ENCODE assay signal across 1 cellular context in the genomic region with DNA sequence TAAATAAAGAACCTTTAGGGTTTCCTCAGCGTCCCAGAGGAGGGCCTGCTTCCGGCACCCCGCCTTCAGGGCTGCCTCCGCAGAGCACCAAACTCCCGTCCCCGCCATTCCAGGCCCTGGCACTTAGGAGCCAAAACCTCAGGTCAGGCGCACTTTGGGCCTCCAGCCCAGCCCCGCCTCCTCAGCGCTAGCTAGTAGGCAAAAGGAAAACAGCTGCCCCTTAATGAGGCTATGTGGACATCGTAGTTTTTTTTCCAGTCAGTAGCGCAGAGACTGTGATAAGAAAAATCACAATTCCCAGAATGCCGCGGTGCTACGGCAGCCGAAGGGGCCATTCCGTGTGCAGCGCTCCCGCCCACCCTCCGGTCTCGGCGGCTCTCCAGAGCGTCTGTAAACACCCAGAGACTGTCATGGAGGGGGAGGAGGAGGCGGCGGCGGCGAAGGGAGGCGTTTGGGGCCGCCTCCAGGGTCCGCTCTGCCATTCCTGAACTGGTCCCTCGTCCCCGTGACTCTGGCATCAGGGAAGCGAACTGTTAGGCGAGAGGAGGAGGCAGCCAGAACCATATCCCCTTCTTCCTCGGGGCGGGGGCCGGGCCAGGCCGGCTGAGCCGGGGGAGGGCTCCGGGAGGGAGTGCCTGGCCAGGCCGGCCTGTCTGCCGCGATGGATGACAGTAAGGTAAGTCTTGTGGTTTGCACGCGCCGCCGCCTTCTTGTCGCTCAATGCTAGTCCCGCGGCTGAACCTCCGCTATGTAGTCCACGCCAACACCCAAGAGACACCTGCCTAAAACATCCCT.
TF ChIP-seq lines count a peak whose summit lies in the region.

A gene with protein sequence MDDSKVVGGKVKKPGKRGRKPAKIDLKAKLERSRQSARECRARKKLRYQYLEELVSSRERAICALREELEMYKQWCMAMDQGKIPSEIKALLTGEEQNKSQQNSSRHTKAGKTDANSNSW (plus strand): TSS at position 365 of the 795 bp plus-strand sequence. CDS start 297 bp downstream, at position 662.

TF ChIP-seq in HepG2, 621 proteins besides CTCF, POLR2A, EP300 and RAD21 (continued from another document and continues in another):
- TF ChIP-seq, protein P1, sequence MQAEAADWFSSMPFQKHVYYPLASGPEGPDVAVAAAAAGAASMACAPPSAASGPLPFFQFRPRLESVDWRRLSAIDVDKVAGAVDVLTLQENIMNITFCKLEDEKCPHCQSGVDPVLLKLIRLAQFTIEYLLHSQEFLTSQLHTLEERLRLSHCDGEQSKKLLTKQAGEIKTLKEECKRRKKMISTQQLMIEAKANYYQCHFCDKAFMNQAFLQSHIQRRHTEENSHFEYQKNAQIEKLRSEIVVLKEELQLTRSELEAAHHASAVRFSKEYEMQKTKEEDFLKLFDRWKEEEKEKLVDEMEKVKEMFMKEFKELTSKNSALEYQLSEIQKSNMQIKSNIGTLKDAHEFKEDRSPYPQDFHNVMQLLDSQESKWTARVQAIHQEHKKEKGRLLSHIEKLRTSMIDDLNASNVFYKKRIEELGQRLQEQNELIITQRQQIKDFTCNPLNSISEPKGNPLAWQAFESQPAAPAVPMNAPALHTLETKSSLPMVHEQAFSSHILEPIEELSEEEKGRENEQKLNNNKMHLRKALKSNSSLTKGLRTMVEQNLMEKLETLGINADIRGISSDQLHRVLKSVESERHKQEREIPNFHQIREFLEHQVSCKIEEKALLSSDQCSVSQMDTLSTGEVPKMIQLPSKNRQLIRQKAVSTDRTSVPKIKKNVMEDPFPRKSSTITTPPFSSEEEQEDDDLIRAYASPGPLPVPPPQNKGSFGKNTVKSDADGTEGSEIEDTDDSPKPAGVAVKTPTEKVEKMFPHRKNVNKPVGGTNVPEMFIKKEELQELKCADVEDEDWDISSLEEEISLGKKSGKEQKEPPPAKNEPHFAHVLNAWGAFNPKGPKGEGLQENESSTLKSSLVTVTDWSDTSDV (CRISPR knock-in tag; IDR thresholded peaks at IDR 0.05), result no peak
- TF ChIP-seq TGIF2 (CRISPR knock-in tag; IDR thresholded peaks at IDR 0.05), result peak; percentile 62
- TF ChIP-seq, protein P2, sequence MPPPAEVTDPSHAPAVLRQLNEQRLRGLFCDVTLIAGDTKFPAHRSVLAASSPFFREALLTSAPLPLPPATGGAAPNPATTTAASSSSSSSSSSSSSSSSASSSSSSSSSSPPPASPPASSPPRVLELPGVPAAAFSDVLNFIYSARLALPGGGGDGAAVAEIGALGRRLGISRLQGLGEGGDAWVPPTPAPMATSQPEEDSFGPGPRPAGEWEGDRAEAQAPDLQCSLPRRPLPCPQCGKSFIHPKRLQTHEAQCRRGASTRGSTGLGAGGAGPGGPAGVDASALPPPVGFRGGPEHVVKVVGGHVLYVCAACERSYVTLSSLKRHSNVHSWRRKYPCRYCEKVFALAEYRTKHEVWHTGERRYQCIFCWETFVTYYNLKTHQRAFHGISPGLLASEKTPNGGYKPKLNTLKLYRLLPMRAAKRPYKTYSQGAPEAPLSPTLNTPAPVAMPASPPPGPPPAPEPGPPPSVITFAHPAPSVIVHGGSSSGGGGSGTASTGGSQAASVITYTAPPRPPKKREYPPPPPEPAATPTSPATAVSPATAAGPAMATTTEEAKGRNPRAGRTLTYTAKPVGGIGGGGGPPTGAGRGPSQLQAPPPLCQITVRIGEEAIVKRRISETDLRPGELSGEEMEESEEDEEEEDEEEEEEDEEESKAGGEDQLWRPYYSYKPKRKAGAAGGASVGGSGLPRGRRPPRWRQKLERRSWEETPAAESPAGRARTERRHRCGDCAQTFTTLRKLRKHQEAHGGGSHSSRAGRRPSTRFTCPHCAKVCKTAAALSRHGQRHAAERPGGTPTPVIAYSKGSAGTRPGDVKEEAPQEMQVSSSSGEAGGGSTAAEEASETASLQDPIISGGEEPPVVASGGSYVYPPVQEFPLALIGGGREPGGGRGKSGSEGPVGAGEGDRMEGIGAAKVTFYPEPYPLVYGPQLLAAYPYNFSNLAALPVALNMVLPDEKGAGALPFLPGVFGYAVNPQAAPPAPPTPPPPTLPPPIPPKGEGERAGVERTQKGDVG (CRISPR knock-in tag; IDR thresholded peaks at IDR 0.05; ENCODE audit: borderline replicate concordance), result no peak
- TF ChIP-seq, protein P3, sequence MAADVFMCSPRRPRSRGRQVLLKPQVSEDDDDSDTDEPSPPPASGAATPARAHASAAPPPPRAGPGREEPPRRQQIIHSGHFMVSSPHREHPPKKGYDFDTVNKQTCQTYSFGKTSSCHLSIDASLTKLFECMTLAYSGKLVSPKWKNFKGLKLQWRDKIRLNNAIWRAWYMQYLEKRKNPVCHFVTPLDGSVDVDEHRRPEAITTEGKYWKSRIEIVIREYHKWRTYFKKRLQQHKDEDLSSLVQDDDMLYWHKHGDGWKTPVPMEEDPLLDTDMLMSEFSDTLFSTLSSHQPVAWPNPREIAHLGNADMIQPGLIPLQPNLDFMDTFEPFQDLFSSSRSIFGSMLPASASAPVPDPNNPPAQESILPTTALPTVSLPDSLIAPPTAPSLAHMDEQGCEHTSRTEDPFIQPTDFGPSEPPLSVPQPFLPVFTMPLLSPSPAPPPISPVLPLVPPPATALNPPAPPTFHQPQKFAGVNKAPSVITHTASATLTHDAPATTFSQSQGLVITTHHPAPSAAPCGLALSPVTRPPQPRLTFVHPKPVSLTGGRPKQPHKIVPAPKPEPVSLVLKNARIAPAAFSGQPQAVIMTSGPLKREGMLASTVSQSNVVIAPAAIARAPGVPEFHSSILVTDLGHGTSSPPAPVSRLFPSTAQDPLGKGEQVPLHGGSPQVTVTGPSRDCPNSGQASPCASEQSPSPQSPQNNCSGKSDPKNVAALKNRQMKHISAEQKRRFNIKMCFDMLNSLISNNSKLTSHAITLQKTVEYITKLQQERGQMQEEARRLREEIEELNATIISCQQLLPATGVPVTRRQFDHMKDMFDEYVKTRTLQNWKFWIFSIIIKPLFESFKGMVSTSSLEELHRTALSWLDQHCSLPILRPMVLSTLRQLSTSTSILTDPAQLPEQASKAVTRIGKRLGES (CRISPR knock-in tag; IDR thresholded peaks at IDR 0.05; ENCODE audit: borderline replicate concordance), result no peak
- peak; percentile 90 for TF ChIP-seq ZFY (CRISPR knock-in tag; IDR thresholded peaks at IDR 0.05)
- no peak for TF ChIP-seq LCORL (IDR thresholded peaks at IDR 0.05)
- TF ChIP-seq LCORL (CRISPR knock-in tag; IDR thresholded peaks at IDR 0.05), result peak; percentile 80
- peak; percentile 29; the same call in 1 of the 2 replicates for TF ChIP-seq ZNF598 (CRISPR knock-in tag; IDR thresholded peaks at IDR 0.05; ENCODE audit: borderline replicate concordance)
- TF ChIP-seq, protein P4, sequence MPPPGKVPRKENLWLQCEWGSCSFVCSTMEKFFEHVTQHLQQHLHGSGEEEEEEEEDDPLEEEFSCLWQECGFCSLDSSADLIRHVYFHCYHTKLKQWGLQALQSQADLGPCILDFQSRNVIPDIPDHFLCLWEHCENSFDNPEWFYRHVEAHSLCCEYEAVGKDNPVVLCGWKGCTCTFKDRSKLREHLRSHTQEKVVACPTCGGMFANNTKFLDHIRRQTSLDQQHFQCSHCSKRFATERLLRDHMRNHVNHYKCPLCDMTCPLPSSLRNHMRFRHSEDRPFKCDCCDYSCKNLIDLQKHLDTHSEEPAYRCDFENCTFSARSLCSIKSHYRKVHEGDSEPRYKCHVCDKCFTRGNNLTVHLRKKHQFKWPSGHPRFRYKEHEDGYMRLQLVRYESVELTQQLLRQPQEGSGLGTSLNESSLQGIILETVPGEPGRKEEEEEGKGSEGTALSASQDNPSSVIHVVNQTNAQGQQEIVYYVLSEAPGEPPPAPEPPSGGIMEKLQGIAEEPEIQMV (CRISPR knock-in tag; IDR thresholded peaks at IDR 0.05; ENCODE audit: low read depth), result peak; percentile 76; the same call in 1 of the 2 replicates
- no peak for TF ChIP-seq ZNF10 (CRISPR knock-in tag; IDR thresholded peaks at IDR 0.05; ENCODE audit: borderline replicate concordance, low read depth)
- TF ChIP-seq, protein P5, sequence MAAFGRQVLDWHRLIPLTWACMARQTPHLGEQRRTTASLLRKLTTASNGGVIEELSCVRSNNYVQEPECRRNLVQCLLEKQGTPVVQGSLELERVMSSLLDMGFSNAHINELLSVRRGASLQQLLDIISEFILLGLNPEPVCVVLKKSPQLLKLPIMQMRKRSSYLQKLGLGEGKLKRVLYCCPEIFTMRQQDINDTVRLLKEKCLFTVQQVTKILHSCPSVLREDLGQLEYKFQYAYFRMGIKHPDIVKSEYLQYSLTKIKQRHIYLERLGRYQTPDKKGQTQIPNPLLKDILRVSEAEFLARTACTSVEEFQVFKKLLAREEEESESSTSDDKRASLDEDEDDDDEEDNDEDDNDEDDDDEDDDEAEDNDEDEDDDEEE (CRISPR knock-in tag; IDR thresholded peaks at IDR 0.05), result 0 out of 2 replicates have a peak, but pooled peaks have one; percentile 21
- TF ChIP-seq, protein P6, sequence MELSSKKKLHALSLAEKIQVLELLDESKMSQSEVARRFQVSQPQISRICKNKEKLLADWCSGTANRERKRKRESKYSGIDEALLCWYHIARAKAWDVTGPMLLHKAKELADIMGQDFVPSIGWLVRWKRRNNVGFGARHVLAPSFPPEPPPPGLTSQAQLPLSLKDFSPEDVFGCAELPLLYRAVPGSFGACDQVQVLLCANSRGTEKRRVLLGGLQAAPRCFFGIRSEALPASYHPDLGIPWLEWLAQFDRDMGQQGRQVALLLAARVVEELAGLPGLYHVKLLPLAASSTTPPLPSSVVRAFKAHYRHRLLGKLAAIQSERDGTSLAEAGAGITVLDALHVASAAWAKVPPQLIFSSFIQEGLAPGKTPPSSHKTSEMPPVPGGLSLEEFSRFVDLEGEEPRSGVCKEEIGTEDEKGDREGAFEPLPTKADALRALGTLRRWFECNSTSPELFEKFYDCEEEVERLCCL (CRISPR knock-in tag; IDR thresholded peaks at IDR 0.05; ENCODE audit: borderline replicate concordance), result peak; percentile 36; the same call in 1 of the 2 replicates
- peak; percentile 66; the same call in 1 of the 2 replicates for TF ChIP-seq HMG20B (CRISPR knock-in tag; conservative IDR thresholded peaks at IDR 0.05)
- no peak for TF ChIP-seq CAMTA2 (CRISPR knock-in tag; IDR thresholded peaks at IDR 0.05; ENCODE audit: borderline replicate concordance)
- TF ChIP-seq SRF (IDR thresholded peaks at IDR 0.05; ENCODE audit: low read depth, low read length), result no peak
- no peak; the same call in 1 of the 2 replicates for TF ChIP-seq KLF12 (CRISPR knock-in tag; IDR thresholded peaks at IDR 0.05; ENCODE audit: borderline replicate concordance)
- TF ChIP-seq NFIC (IDR thresholded peaks at IDR 0.05; ENCODE audit: low read length), result no peak
- no peak for TF ChIP-seq JDP2 (CRISPR knock-in tag; IDR thresholded peaks at IDR 0.05; ENCODE audit: borderline replicate concordance)
- TF ChIP-seq ZNF652 (CRISPR knock-in tag; IDR thresholded peaks at IDR 0.05; ENCODE audit: borderline replicate concordance, low read depth), result no peak
- TF ChIP-seq, protein P7, sequence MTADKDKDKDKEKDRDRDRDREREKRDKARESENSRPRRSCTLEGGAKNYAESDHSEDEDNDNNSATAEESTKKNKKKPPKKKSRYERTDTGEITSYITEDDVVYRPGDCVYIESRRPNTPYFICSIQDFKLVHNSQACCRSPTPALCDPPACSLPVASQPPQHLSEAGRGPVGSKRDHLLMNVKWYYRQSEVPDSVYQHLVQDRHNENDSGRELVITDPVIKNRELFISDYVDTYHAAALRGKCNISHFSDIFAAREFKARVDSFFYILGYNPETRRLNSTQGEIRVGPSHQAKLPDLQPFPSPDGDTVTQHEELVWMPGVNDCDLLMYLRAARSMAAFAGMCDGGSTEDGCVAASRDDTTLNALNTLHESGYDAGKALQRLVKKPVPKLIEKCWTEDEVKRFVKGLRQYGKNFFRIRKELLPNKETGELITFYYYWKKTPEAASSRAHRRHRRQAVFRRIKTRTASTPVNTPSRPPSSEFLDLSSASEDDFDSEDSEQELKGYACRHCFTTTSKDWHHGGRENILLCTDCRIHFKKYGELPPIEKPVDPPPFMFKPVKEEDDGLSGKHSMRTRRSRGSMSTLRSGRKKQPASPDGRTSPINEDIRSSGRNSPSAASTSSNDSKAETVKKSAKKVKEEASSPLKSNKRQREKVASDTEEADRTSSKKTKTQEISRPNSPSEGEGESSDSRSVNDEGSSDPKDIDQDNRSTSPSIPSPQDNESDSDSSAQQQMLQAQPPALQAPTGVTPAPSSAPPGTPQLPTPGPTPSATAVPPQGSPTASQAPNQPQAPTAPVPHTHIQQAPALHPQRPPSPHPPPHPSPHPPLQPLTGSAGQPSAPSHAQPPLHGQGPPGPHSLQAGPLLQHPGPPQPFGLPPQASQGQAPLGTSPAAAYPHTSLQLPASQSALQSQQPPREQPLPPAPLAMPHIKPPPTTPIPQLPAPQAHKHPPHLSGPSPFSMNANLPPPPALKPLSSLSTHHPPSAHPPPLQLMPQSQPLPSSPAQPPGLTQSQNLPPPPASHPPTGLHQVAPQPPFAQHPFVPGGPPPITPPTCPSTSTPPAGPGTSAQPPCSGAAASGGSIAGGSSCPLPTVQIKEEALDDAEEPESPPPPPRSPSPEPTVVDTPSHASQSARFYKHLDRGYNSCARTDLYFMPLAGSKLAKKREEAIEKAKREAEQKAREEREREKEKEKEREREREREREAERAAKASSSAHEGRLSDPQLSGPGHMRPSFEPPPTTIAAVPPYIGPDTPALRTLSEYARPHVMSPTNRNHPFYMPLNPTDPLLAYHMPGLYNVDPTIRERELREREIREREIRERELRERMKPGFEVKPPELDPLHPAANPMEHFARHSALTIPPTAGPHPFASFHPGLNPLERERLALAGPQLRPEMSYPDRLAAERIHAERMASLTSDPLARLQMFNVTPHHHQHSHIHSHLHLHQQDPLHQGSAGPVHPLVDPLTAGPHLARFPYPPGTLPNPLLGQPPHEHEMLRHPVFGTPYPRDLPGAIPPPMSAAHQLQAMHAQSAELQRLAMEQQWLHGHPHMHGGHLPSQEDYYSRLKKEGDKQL (CRISPR knock-in tag; IDR thresholded peaks at IDR 0.05; ENCODE audit: low read depth), result 0 out of 2 replicates have a peak, but pooled peaks have one; percentile 36
- TF ChIP-seq, protein P8, sequence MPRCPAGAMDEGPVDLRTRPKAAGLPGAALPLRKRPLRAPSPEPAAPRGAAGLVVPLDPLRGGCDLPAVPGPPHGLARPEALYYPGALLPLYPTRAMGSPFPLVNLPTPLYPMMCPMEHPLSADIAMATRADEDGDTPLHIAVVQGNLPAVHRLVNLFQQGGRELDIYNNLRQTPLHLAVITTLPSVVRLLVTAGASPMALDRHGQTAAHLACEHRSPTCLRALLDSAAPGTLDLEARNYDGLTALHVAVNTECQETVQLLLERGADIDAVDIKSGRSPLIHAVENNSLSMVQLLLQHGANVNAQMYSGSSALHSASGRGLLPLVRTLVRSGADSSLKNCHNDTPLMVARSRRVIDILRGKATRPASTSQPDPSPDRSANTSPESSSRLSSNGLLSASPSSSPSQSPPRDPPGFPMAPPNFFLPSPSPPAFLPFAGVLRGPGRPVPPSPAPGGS (CRISPR knock-in tag; IDR thresholded peaks at IDR 0.05), result peak; percentile 90
- TF ChIP-seq, protein P9, sequence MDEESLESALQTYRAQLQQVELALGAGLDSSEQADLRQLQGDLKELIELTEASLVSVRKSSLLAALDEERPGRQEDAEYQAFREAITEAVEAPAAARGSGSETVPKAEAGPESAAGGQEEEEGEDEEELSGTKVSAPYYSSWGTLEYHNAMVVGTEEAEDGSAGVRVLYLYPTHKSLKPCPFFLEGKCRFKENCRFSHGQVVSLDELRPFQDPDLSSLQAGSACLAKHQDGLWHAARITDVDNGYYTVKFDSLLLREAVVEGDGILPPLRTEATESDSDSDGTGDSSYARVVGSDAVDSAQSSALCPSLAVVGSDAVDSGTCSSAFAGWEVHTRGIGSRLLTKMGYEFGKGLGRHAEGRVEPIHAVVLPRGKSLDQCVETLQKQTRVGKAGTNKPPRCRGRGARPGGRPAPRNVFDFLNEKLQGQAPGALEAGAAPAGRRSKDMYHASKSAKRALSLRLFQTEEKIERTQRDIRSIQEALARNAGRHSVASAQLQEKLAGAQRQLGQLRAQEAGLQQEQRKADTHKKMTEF (CRISPR knock-in tag; IDR thresholded peaks at IDR 0.05), result peak; percentile 91
- peak; percentile 82 for TF ChIP-seq RXRA (CRISPR knock-in tag; IDR thresholded peaks at IDR 0.05)
